19 cellular contexts compared by ENCODE assay signal in genomic region chr7:127888411-127888810, GRCh38.
"Had no signal": no experiment of that assay in that cellular context is flagged by ENCODE, and none has a peak within 500 bp of the region (broad histone marks: within the 10 kb centered on the region; RNA-seq: fewer than 3 reads in every experiment).

No MANE protein-coding gene starts in this region.

- H2AFZ ChIP-seq: parathyroid adenoma had no signal

- H3K4me1 ChIP-seq: thyroid gland had no signal

- H3K27me3 ChIP-seq: thyroid gland had no signal

- H3K4me3 Mint-ChIP-seq: activated naive CD4-positive, alpha-beta T cell treated with anti-CD3 and anti-CD28 coated beads, Interleukin-2, amount 50 U/mL, for 24 hours; central memory CD8-positive, alpha-beta T cell; effector memory CD8-positive, alpha-beta T cell; mesothelial cell of epicardium; nephron; T-helper 17 cell had no signal

- H3K27me3 Mint-ChIP-seq: activated naive CD4-positive, alpha-beta T cell treated with anti-CD3 and anti-CD28 coated beads, Interleukin-2, amount 50 U/mL, for 24 hours; central memory CD8-positive, alpha-beta T cell; effector memory CD8-positive, alpha-beta T cell; T-helper 17 cell had no signal

- DNase-seq: activated CD4-positive, alpha-beta T cell treated with anti-CD3 and anti-CD28 coated beads for 1 hour; activated CD8-positive, alpha-beta memory T cell treated with anti-CD3 and anti-CD28 coated beads for 24 hours; activated CD8-positive, alpha-beta memory T cell treated with anti-CD3 and anti-CD28 coated beads, Interleukin-2, amount 50 U/mL, for 48 hours; activated gamma-delta T cell; cortex of kidney; effector memory CD8-positive, alpha-beta T cell; foreskin fibroblast; left colon; stimulated activated CD8-positive, alpha-beta memory T cell treated with anti-CD3 and anti-CD28 coated beads, Interleukin-4, amount 100 ng/mL, for 48 hours; stimulated activated naive CD4-positive, alpha-beta T cell; T-helper 17 cell; thyroid gland had no signal

- H3K27ac Mint-ChIP-seq: activated naive CD4-positive, alpha-beta T cell treated with anti-CD3 and anti-CD28 coated beads, Interleukin-2, amount 50 U/mL, for 24 hours; mesothelial cell of epicardium; nephron; T-helper 17 cell had no signal

- H3K9me3 ChIP-seq: thyroid gland had no signal

- H3K9me3 Mint-ChIP-seq: activated naive CD4-positive, alpha-beta T cell treated with anti-CD3 and anti-CD28 coated beads, Interleukin-2, amount 50 U/mL, for 24 hours; central memory CD8-positive, alpha-beta T cell; effector memory CD8-positive, alpha-beta T cell; nephron had no signal

- H3K4me3 ChIP-seq: lung, thyroid gland had no signal

- ATAC-seq: effector memory CD8-positive, alpha-beta T cell; left colon; T-helper 17 cell had no signal

- H3K9ac ChIP-seq: parathyroid adenoma had no signal

- H3K27ac ChIP-seq: parathyroid adenoma, thyroid gland, VCaP had no signal
